26 cellular contexts compared by ENCODE assay signal in genomic region chr3:162534431-162534830, GRCh38.
"Had no signal": no experiment of that assay in that cellular context is flagged by ENCODE, and none has a peak within 500 bp of the region (broad histone marks: within the 10 kb centered on the region; RNA-seq: fewer than 3 reads in every experiment).

No MANE protein-coding gene starts in this region.

- H3K4me3 ChIP-seq: colonic mucosa, gastroesophageal sphincter, heart left ventricle, left lung, mucosa of descending colon, prostate gland, right atrium auricular region, stomach, tibial artery, upper lobe of right lung, uterus had no signal

- H3K4me1 ChIP-seq: colonic mucosa, gastroesophageal sphincter, heart left ventricle, left lung, prostate gland, right atrium auricular region, stomach, tibial artery, upper lobe of right lung, uterus had no signal

- H3K27me3 ChIP-seq: colonic mucosa, gastroesophageal sphincter, heart left ventricle, left lung, stomach, tibial artery, upper lobe of right lung, uterus had no signal

- DNase-seq: colonic mucosa; effector CD8-positive, alpha-beta T cell; endodermal cell; foreskin fibroblast; heart left ventricle; hippocampal formation; left cardiac atrium; left lung; mesenchymal stem cell; mucosa of descending colon; naive B cell; stimulated activated CD4-positive, alpha-beta T cell treated with anti-CD3 and anti-CD28 coated beads, Interleukin-2, amount 100 ng/mL, for 24 hours; stimulated activated CD4-positive, alpha-beta T cell treated with anti-CD3 and anti-CD28 coated beads, Interleukin-4, amount 100 ng/mL, for 24 hours; stimulated activated naive CD4-positive, alpha-beta T cell treated with Interleukin-2 at 50 U/mL for 16 hours; stomach; tibial artery; upper lobe of right lung; uterus had no signal

- H3K36me3 ChIP-seq: colonic mucosa, gastroesophageal sphincter, heart left ventricle, left lung, prostate gland, right atrium auricular region, stomach, tibial artery, upper lobe of right lung, uterus had no signal

- ATAC-seq: esophagus mucosa; gastroesophageal sphincter; heart left ventricle; left cardiac atrium; left lung; mucosa of descending colon; natural killer cell treated with Interleukin-12 subunit alpha and Interleukin-12 subunit beta and Interleukin-15 and Interleukin-18, amount 100 ng/mL, for 72 hours; sciatic nerve; stimulated activated effector memory CD8-positive, alpha-beta T cell treated with anti-CD3 and anti-CD28 coated beads, Interleukin-12 subunit alpha, Interleukin-12 subunit beta, amount 100 ng/mL, for 72 hours; upper lobe of right lung had no signal

- H3K27ac ChIP-seq: colonic mucosa, epithelial cell of prostate, gastroesophageal sphincter, heart left ventricle, left lung, prostate gland, right atrium auricular region, stomach, tibial artery, upper lobe of right lung, uterus had no signal

- H3K9me3 ChIP-seq: colonic mucosa, gastroesophageal sphincter, heart left ventricle, left lung, mucosa of descending colon, prostate gland, right atrium auricular region, stomach, tibial artery, upper lobe of right lung, uterus had no signal
